Comparison of ENCODE assay signal across 25 cellular contexts in genomic region chr2:130854301-130854700, GRCh38.
"Had no signal": no experiment of that assay in that cellular context is flagged by ENCODE, and none has a peak within 500 bp of the region (broad histone marks: within the 10 kb centered on the region; RNA-seq: fewer than 3 reads in every experiment).

No MANE protein-coding gene starts in this region.

- H3K79me2 ChIP-seq: hepatocyte, parathyroid adenoma had no signal

- H3K9ac ChIP-seq: parathyroid adenoma had no signal

- H3K4me3 ChIP-seq: esophagus muscularis mucosa, gastroesophageal sphincter, heart left ventricle, hepatocyte, left lung, prostate gland, right atrium auricular region, testis, tibial artery had no signal

- H3K4me3 Mint-ChIP-seq: dendritic cell treated with granulocyte-macrophage colony-stimulating factor and Interleukin-4, amounts not matched to agents 40 ng/mL and 50 ng/mL, for 4 days; endodermal cell; natural killer cell; stimulated activated memory B cell treated with anti-CD40 and anti-IgM and Interleukin-4, amounts not matched to agents 10 μg/mL and 1 μg/mL and 100 μg/mL, for 72 hours; type B pancreatic cell had no signal

- H3K36me3 Mint-ChIP-seq: natural killer cell; stimulated activated memory B cell treated with anti-CD40 and anti-IgM and Interleukin-4, amounts not matched to agents 10 μg/mL and 1 μg/mL and 100 μg/mL, for 72 hours; type B pancreatic cell had no signal

- H3K27ac ChIP-seq: epithelial cell of prostate, esophagus muscularis mucosa, foreskin keratinocyte, gastroesophageal sphincter, heart left ventricle, hepatocyte, left lung, neutrophil, parathyroid adenoma, prostate gland, right atrium auricular region, testis, tibial artery had no signal

- H3K4me1 Mint-ChIP-seq: endodermal cell, natural killer cell had no signal

- H3K4me2 ChIP-seq: hepatocyte had no signal

- DNase-seq: effector CD8-positive, alpha-beta T cell; endodermal cell; foreskin keratinocyte; left cardiac atrium; left lung; mammary epithelial cell; natural killer cell; stimulated activated CD4-positive, alpha-beta T cell treated with anti-CD3 and anti-CD28 coated beads, Interleukin-4, amount 100 ng/mL, for 4 hours; stimulated activated naive CD8-positive, alpha-beta T cell treated with anti-CD3 and anti-CD28 coated beads, Interleukin-15, Interleukin-2, amounts not matched to agents 100 U/mL and 50 U/mL, for 24 hours; substantia nigra; testis; tibial artery had no signal

- H3K27me3 ChIP-seq: esophagus muscularis mucosa, foreskin keratinocyte, gastroesophageal sphincter, heart left ventricle, hepatocyte, neutrophil, right atrium auricular region, testis had no signal

- ATAC-seq: foreskin keratinocyte; gastroesophageal sphincter; heart left ventricle; left cardiac atrium; left lung; natural killer cell; sciatic nerve; stimulated activated memory B cell treated with anti-CD40 and anti-IgM and Interleukin-4, amounts not matched to agents 10 μg/mL and 1 μg/mL and 100 μg/mL, for 72 hours; stimulated activated naive CD8-positive, alpha-beta T cell treated with anti-CD3 and anti-CD28 coated beads, Interleukin-15, Interleukin-2, amounts not matched to agents 100 U/mL and 50 U/mL, for 24 hours had no signal

- H3K9me3 Mint-ChIP-seq: dendritic cell treated with granulocyte-macrophage colony-stimulating factor and Interleukin-4, amounts not matched to agents 40 ng/mL and 50 ng/mL, for 4 days; endodermal cell; type B pancreatic cell had no signal

- H2AFZ ChIP-seq: hepatocyte, parathyroid adenoma had no signal

- H3K9me3 ChIP-seq: esophagus muscularis mucosa, gastroesophageal sphincter, left lung, neutrophil, prostate gland, right atrium auricular region, testis, tibial artery had no signal

- H3K36me3 ChIP-seq: esophagus muscularis mucosa, gastroesophageal sphincter, heart left ventricle, left lung, neutrophil, prostate gland, right atrium auricular region, tibial artery had no signal

- H3K27ac Mint-ChIP-seq: dendritic cell treated with granulocyte-macrophage colony-stimulating factor and Interleukin-4, amounts not matched to agents 40 ng/mL and 50 ng/mL, for 4 days; endodermal cell; natural killer cell; stimulated activated memory B cell treated with anti-CD40 and anti-IgM and Interleukin-4, amounts not matched to agents 10 μg/mL and 1 μg/mL and 100 μg/mL, for 72 hours; type B pancreatic cell had no signal

- H3K27me3 Mint-ChIP-seq: dendritic cell treated with granulocyte-macrophage colony-stimulating factor and Interleukin-4, amounts not matched to agents 40 ng/mL and 50 ng/mL, for 4 days; type B pancreatic cell had no signal

- H3K4me1 ChIP-seq: esophagus muscularis mucosa, foreskin keratinocyte, gastroesophageal sphincter, heart left ventricle, left lung, parathyroid adenoma, prostate gland, right atrium auricular region, testis, tibial artery had no signal
